Comparison of ENCODE assay signal across 8 cellular contexts in genomic region chr10:71319042-71319799, GRCh38. TPM values are rescaled to one million over a fixed set of nuclear protein-coding genes. Genes with fewer than 3 reads are reported as not detected.
DNase-seq lines count a peak whose midpoint lies in the region; ATAC-seq, FAIRE-seq and TF ChIP-seq lines count a peak whose summit lies in the region.

Gene SLC29A3 (plus strand): TSS chr10:71319259. CDS start chr10:71319310, 51 bp downstream.

- H3K4me3 Mint-ChIP-seq in activated CD4-positive, alpha-beta T cell treated with anti-CD3 and anti-CD28 coated beads, Interleukin-2, amount 10 ng/mL, durations not matched to agents 24 days and 14 days = peak within 1 kb of the TSS; percentile 98

- no peaks in the 10 kb centered on the region for H4K20me1 ChIP-seq in HepG2 (ENCODE audit: insufficient read depth, low read length)

- no peaks in the 10 kb centered on the region for H3K27me3 Mint-ChIP-seq in activated CD4-positive, alpha-beta T cell treated with anti-CD3 and anti-CD28 coated beads, Interleukin-2, amount 10 ng/mL, durations not matched to agents 24 days and 14 days

- H3K4me1 ChIP-seq in HepG2 (ENCODE audit: insufficient read depth, low read length) = peaks cover 45% of the 10 kb centered on the region

- peak; percentile 49 for FAIRE-seq in HepG2 (lab: Jason Lieb, UNC)

- H3K9me3 Mint-ChIP-seq in activated CD4-positive, alpha-beta T cell treated with anti-CD3 and anti-CD28 coated beads, Interleukin-2, amount 10 ng/mL, durations not matched to agents 24 days and 14 days = no peaks in the 10 kb centered on the region

- CTCF ChIA-PET in AG04450 (lab: Charles Lee) (interaction anchor here (0.6 to 7.4 kb wide), 32 partner anchors 9 to 511 kb away, joined by 3 to 88 read pairs (median 4); no protein-coding TSS in a partner anchor), HepG2 (lab: Yijun Ruan, JAX; ENCODE audit: low intra/inter-chr PET ratio, low total read pairs) (interaction anchor here (0.7 to 2.1 kb wide), 6 partner anchors 21 to 250 kb away, joined by 3 to 9 read pairs (median 6); no protein-coding TSS in a partner anchor)

- BruUV-seq in HepG2 (replicated peaks; lab: Mats Ljungman, UMichigan) = no TSS peak

- DNase-seq in AG04450 (ENCODE audit: low read depth, low spot score) (peak; percentile 21), NCI-H446 treated with DMSO at 0.1 percent for 48 hours (lab: John Stamatoyannopoulos, UW) (peak; percentile 37), dedifferentiated amniotic fluid mesenchymal stem cell (ENCODE audit: extremely low spot score) (peak; percentile 57), HepG2 (ENCODE audit: low spot score) (peak; percentile 71)
- peak; percentile 95 for DNase-seq in activated CD4-positive, alpha-beta T cell treated with anti-CD3 and anti-CD28 coated beads, Interleukin-2, amount 10 ng/mL, durations not matched to agents 24 days and 14 days
- peak; percentile 80 to 84 for DNase-seq in stimulated activated CD4-positive, alpha-beta T cell treated with anti-CD3 and anti-CD28 coated beads, Interleukin-2, amount 100 ng/mL, for 48 hours

- POLR2A ChIA-PET in AG04450 (lab: Yijun Ruan, JAX) = interaction anchor here (0.6 kb wide), 2 partner anchors 38 to 1628 kb away, joined by 3 to 4 read pairs; no protein-coding TSS in a partner anchor
- POLR2A ChIA-PET in HepG2 (lab: Yijun Ruan, JAX) = interaction anchor here (0.5 to 6.3 kb wide), 17 partner anchors 17 to 532 kb away, joined by 3 to 210 read pairs (median 4); partner anchors contain the start of gene PSAP

- peaks cover 4% of the 10 kb centered on the region for H3K27me3 ChIP-seq in AG04450 (ENCODE audit: control insufficient read depth, insufficient read depth, low read length)
- peaks cover 0 to 12% of the 10 kb centered on the region in 2 experiments; a peak in 1 of 5 replicates for H3K27me3 ChIP-seq in HepG2 (ENCODE audit: control insufficient read depth in 1 of 2, insufficient read depth in 2 of 2, low read length in 2 of 2)

- H3K9me3 ChIP-seq in AG04450 (ENCODE audit: control insufficient read depth, insufficient read depth, low read length) (no peaks in the 10 kb centered on the region), HepG2 (ENCODE audit: low read length) (no peaks in the 10 kb centered on the region)

- WGBS in HepG2 (ENCODE audit: low lambda C conversion rate) = 2% methylated on average over 11 of the region's 62 CpGs

- TF ChIP-seq POLR2A in HepG2 (IDR thresholded peaks at IDR 0.05; ENCODE audit: insufficient read depth in 1 of 2, low read depth in 2 of 2, low read length in 2 of 2) = peak in 1 of 2 experiments; percentile 74; a peak in 2 of 4 replicates

- H3K79me2 ChIP-seq in HepG2 (ENCODE audit: insufficient read depth, low read length) = peaks cover 3% of the 10 kb centered on the region

- H3K9ac ChIP-seq in HepG2 (ENCODE audit: insufficient read depth, low read depth, low read length) = peak within 1 kb of the TSS; percentile 78

- peak within 1 kb of the TSS; percentile 82 for H3K4me2 ChIP-seq in HepG2 (ENCODE audit: low read depth, low read length)

- peaks cover 1 to 16% of the 10 kb centered on the region in 2 experiments; a peak in 4 of 5 replicates for H3K36me3 ChIP-seq in HepG2 (replicated peaks in 1 of 2; ENCODE audit: control insufficient read depth in 1 of 2, insufficient read depth in 2 of 2, low read length in 2 of 2)

- no peak for TF ChIP-seq EP300 in HepG2 (IDR thresholded peaks at IDR 0.05; ENCODE audit: low read depth in 2 of 2, low read length in 2 of 2)
- TF ChIP-seq EP300 in HepG2 (CRISPR knock-in tag; IDR thresholded peaks at IDR 0.05; ENCODE audit: borderline replicate concordance) = no peak

- peaks cover 12% of the 10 kb centered on the region for H3K36me3 Mint-ChIP-seq in activated CD4-positive, alpha-beta T cell treated with anti-CD3 and anti-CD28 coated beads, Interleukin-2, amount 10 ng/mL, durations not matched to agents 24 days and 14 days (ENCODE audit: low read depth)

- no peak within 1 kb of the TSS for H2AFZ ChIP-seq in HepG2 (ENCODE audit: low read length)

- H3K27ac ChIP-seq in AG04450 (ENCODE audit: low read depth, low read length) = no peak within 1 kb of the TSS
- H3K27ac ChIP-seq in HepG2 (ENCODE audit: extremely low read length, insufficient read depth, low read length) = peak within 1 kb of the TSS; percentile 67

- TF ChIP-seq RAD21 in HepG2 (CRISPR knock-in tag; IDR thresholded peaks at IDR 0.05) = peak; percentile 95

- intact Hi-C loops in activated CD4-positive, alpha-beta T cell treated with anti-CD3 and anti-CD28 coated beads, Interleukin-2, amount 10 ng/mL, durations not matched to agents 24 days and 14 days (cut with micrococcal nuclease) = loop anchor here (1.0 to 5.0 kb wide), 3 partner anchors 36 to 453 kb away; partner anchors contain the start of gene VSIR
- intact Hi-C loops in HepG2 (cut with micrococcal nuclease; ENCODE audit: unreplicated experiment) = loop anchor here (1.0 to 10.0 kb wide), 5 partner anchors 15 to 286 kb away; no protein-coding TSS in a partner anchor

- peak within 1 kb of the TSS; percentile 71 for H3K4me3 ChIP-seq in AG04450 (ENCODE audit: low read depth, low read length)
- H3K4me3 ChIP-seq in HepG2 (replicated peaks in 1 of 3; ENCODE audit: insufficient read depth in 1 of 3, low read depth in 2 of 3, low read length in 3 of 3) = peak within 1 kb of the TSS; percentile 77 to 87 (median 82)

- peak within 1 kb of the TSS; percentile 94 for H3K27ac Mint-ChIP-seq in activated CD4-positive, alpha-beta T cell treated with anti-CD3 and anti-CD28 coated beads, Interleukin-2, amount 10 ng/mL, durations not matched to agents 24 days and 14 days

- ATAC-seq in GM18520 (IDR thresholded peaks at IDR 0.05; ENCODE audit: unreplicated experiment) (peak; percentile 63), HG03108 (IDR thresholded peaks at IDR 0.05; ENCODE audit: unreplicated experiment) (peak; percentile 50), HepG2 (peak; percentile 95)

- TF ChIP-seq CTCF in AG04450 (IDR thresholded peaks at IDR 0.05; ENCODE audit: low read depth, low read length) = peak; percentile 77
- peak; percentile 98 for TF ChIP-seq CTCF in HepG2 (CRISPR knock-in tag; IDR thresholded peaks at IDR 0.05)

- H3K4me1 Mint-ChIP-seq in activated CD4-positive, alpha-beta T cell treated with anti-CD3 and anti-CD28 coated beads, Interleukin-2, amount 10 ng/mL, durations not matched to agents 24 days and 14 days = peaks cover 34% of the 10 kb centered on the region

- in situ Hi-C loops in HepG2 (cut with HindIII; ENCODE audit: extremely low pct_ligation_motif_present, low pct_unique_long_range_greater_than_20kb) = loop anchor here (5.0 to 10.0 kb wide), 3 partner anchors 58 to 296 kb away; no protein-coding TSS in a partner anchor

TF ChIP-seq in HepG2, 621 proteins besides CTCF, POLR2A, EP300 and RAD21 (continues in another document):
- TF ChIP-seq ZNF282 (IDR thresholded peaks at IDR 0.05; ENCODE audit: partially characterized antibody) = no peak
- TF ChIP-seq FIP1L1 (IDR thresholded peaks at IDR 0.05; ENCODE audit: borderline replicate concordance, insufficient read depth, low read depth, low read length) = no peak
- TF ChIP-seq NFRKB (IDR thresholded peaks at IDR 0.05) = no peak
- no peak for TF ChIP-seq TRIM24 (CRISPR knock-in tag; IDR thresholded peaks at IDR 0.05)
- TF ChIP-seq ESRRA (CRISPR knock-in tag; IDR thresholded peaks at IDR 0.05; ENCODE audit: low read depth) = no peak; the same call in 1 of the 2 replicates
- no peak for TF ChIP-seq PLRG1 (conservative IDR thresholded peaks at IDR 0.05)
- no peak; the same call in 1 of the 2 replicates for TF ChIP-seq KLF12 (CRISPR knock-in tag; IDR thresholded peaks at IDR 0.05; ENCODE audit: borderline replicate concordance)
- no peak for TF ChIP-seq ZNF83 (CRISPR knock-in tag; IDR thresholded peaks at IDR 0.05; ENCODE audit: borderline replicate concordance)
- peak; percentile 62 for TF ChIP-seq ZFY (CRISPR knock-in tag; IDR thresholded peaks at IDR 0.05)

RNA-seq across cellular contexts. Expression of gene SLC29A3, which starts in this region (rescaled TPM):
- polyA plus RNA-seq in AG04450 (2011; rRNA removed) (2.4 and 3.8 TPM in 2 replicates), HepG2 (2011; rRNA removed) (11.8 and 14.4 TPM in 2 replicates)
- 3.6 and 4.4 TPM in 2 replicates for polyA minus RNA-seq in AG04450 (2011; rRNA and poly(A)+ RNA removed)
- total RNA-seq in activated CD4-positive, alpha-beta T cell treated with anti-CD3 and anti-CD28 coated beads, Interleukin-2, amount 10 ng/mL, durations not matched to agents 24 days and 14 days = 5.6 and 6.0 TPM in 2 replicates
- 5.3 and 8.6 TPM in 2 replicates for total RNA-seq in HepG2 (2016; rRNA removed; fragmentation: Illumina TruSeq; extraction: Trizol)
- 3.3 and 4.1 TPM in 2 replicates for total RNA-seq in HepG2 (2016; cell fraction: cytosol; rRNA removed; fragmentation: Illumina TruSeq; extraction: Trizol; ENCODE audit: low read depth)
- total RNA-seq in HepG2 (2016; cell fraction: insoluble cytoplasmic fraction; rRNA removed; fragmentation: Illumina TruSeq; extraction: Trizol) = 5.0 and 9.4 TPM in 2 replicates
- 6.3 and 7.6 TPM in 2 replicates for total RNA-seq in HepG2 (2016; cell fraction: membrane; rRNA removed; fragmentation: Illumina TruSeq; extraction: Trizol)
- 9.6 and 10.1 TPM in 2 replicates for total RNA-seq in HepG2 (2016; cell fraction: nucleus; rRNA removed; fragmentation: Illumina TruSeq; extraction: Trizol)
- polyA plus RNA-seq in HepG2 (2011; cell fraction: cytosol; rRNA removed) = 11.4 and 13.2 TPM in 2 replicates
- polyA plus RNA-seq in HepG2 (2011; cell fraction: nucleus; rRNA removed) = 10.9 and 11.3 TPM in 2 replicates
- polyA plus RNA-seq in HepG2 (2012) = 13.5 and 17.5 TPM in 2 replicates
- 5.1 and 5.8 TPM in 2 replicates for polyA plus RNA-seq in HepG2 (2016; cell fraction: cytosol; fragmentation: Illumina TruSeq; extraction: Trizol; ENCODE audit: low read depth)
- 6.5 and 10.2 TPM in 2 replicates for polyA plus RNA-seq in HepG2 (2016; cell fraction: insoluble cytoplasmic fraction; fragmentation: Illumina TruSeq; extraction: Trizol; ENCODE audit: low read depth)
- 8.9 and 9.6 TPM in 2 replicates for polyA plus RNA-seq in HepG2 (2016; cell fraction: membrane; fragmentation: Illumina TruSeq; extraction: Trizol; ENCODE audit: low read depth)
- polyA plus RNA-seq in HepG2 (2016; cell fraction: nucleus; fragmentation: Illumina TruSeq; extraction: Trizol; ENCODE audit: insufficient read depth, low read depth) = 19.0 and 21.6 TPM in 2 replicates
- 18.5 and 33.8 TPM in 2 replicates for polyA minus RNA-seq in HepG2 (2011; rRNA and poly(A)+ RNA removed; ENCODE audit: low replicate concordance)
- polyA minus RNA-seq in HepG2 (2011; cell fraction: cytosol; rRNA and poly(A)+ RNA removed) = 8.6 and 10.2 TPM in 2 replicates
- 11.1 and 12.4 TPM in 2 replicates for polyA minus RNA-seq in HepG2 (2011; cell fraction: nucleus; rRNA and poly(A)+ RNA removed)

Comparison
In these comparisons a context has a peak if more than half of its experiments do, and no peak if none do; other contexts are left out.
1. DNase-seq: peak in every context shown above with its lines; median percentile 95 in activated CD4-positive, alpha-beta T cell treated with anti-CD3 and anti-CD28 coated beads, Interleukin-2, amount 10 ng/mL, durations not matched to agents 24 days and 14 days; 82 in stimulated activated CD4-positive, alpha-beta T cell treated with anti-CD3 and anti-CD28 coated beads, Interleukin-2, amount 100 ng/mL, for 48 hours; 71 in HepG2; 57 in dedifferentiated amniotic fluid mesenchymal stem cell; 37 in NCI-H446 treated with DMSO at 0.1 percent for 48 hours; 21 in AG04450.